2 cellular contexts compared by ENCODE assay signal in genomic region chr6:45531999-45532605, GRCh38.
TF ChIP-seq lines count a peak whose summit lies in the region.

No MANE protein-coding gene starts in this region.

TF ChIP-seq in SK-N-SH, 30 proteins besides CTCF, POLR2A, EP300 and RAD21:
- TF ChIP-seq ELF1 (IDR thresholded peaks at IDR 0.05) (no peak), RXRA (IDR thresholded peaks at IDR 0.05; ENCODE audit: borderline replicate concordance, low read depth) (no peak), MXI1 (IDR thresholded peaks at IDR 0.05; ENCODE audit: low read depth, low read length) (no peak), RCOR1 (IDR thresholded peaks at IDR 0.05; ENCODE audit: low read length) (no peak), SMC3 (IDR thresholded peaks at IDR 0.05; ENCODE audit: low read depth, low read length) (no peak), POLR2AphosphoS5 (IDR thresholded peaks at IDR 0.05; ENCODE audit: low read depth, low read length) (no peak), TAF1 (IDR thresholded peaks at IDR 0.05; ENCODE audit: borderline replicate concordance, low read depth, low read length) (no peak), REST (IDR thresholded peaks at IDR 0.05; ENCODE audit: low read depth, low read length) (no peak), GATA2 (CRISPR knock-in tag; IDR thresholded peaks at IDR 0.05) (no peak), YY1 (IDR thresholded peaks at IDR 0.05; ENCODE audit: low read depth) (no peak), EZH2phosphoT487 (IDR thresholded peaks at IDR 0.05; ENCODE audit: borderline replicate concordance, low read depth) (no peak)
- TF ChIP-seq, protein P1, sequence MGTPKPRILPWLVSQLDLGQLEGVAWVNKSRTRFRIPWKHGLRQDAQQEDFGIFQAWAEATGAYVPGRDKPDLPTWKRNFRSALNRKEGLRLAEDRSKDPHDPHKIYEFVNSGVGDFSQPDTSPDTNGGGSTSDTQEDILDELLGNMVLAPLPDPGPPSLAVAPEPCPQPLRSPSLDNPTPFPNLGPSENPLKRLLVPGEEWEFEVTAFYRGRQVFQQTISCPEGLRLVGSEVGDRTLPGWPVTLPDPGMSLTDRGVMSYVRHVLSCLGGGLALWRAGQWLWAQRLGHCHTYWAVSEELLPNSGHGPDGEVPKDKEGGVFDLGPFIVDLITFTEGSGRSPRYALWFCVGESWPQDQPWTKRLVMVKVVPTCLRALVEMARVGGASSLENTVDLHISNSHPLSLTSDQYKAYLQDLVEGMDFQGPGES (IDR thresholded peaks at IDR 0.05; ENCODE audit: low read depth, low read length) = no peak
- TF ChIP-seq, protein P2, sequence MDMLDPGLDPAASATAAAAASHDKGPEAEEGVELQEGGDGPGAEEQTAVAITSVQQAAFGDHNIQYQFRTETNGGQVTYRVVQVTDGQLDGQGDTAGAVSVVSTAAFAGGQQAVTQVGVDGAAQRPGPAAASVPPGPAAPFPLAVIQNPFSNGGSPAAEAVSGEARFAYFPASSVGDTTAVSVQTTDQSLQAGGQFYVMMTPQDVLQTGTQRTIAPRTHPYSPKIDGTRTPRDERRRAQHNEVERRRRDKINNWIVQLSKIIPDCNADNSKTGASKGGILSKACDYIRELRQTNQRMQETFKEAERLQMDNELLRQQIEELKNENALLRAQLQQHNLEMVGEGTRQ (IDR thresholded peaks at IDR 0.05; ENCODE audit: borderline replicate concordance, low read depth, low read length) = no peak

TF ChIP-seq in SK-N-SH treated with all-trans-retinoic acid at 6 μM for 48 hours, 23 proteins besides CTCF, POLR2A, EP300 and RAD21:
- TF ChIP-seq ISL1 (CRISPR knock-in tag; IDR thresholded peaks at IDR 0.05) (no peak), GLIS3 (CRISPR knock-in tag; IDR thresholded peaks at IDR 0.05) (no peak), ZC3H10 (CRISPR knock-in tag; IDR thresholded peaks at IDR 0.05) (no peak), CSDC2 (CRISPR knock-in tag; IDR thresholded peaks at IDR 0.05) (no peak), ZNF565 (CRISPR knock-in tag; conservative IDR thresholded peaks at IDR 0.05; ENCODE audit: low read depth) (no peak), TOX (CRISPR knock-in tag; IDR thresholded peaks at IDR 0.05; ENCODE audit: borderline replicate concordance) (no peak), PPARA (CRISPR knock-in tag; IDR thresholded peaks at IDR 0.05; ENCODE audit: borderline replicate concordance) (no peak), OSR1 (CRISPR knock-in tag; IDR thresholded peaks at IDR 0.05) (no peak), RARB (CRISPR knock-in tag; IDR thresholded peaks at IDR 0.05) (no peak), ARNTL (CRISPR knock-in tag; IDR thresholded peaks at IDR 0.05; ENCODE audit: borderline replicate concordance, low read depth) (no peak), TCF4 (CRISPR knock-in tag; IDR thresholded peaks at IDR 0.05; ENCODE audit: borderline replicate concordance) (no peak)
